In the genomic region with DNA sequence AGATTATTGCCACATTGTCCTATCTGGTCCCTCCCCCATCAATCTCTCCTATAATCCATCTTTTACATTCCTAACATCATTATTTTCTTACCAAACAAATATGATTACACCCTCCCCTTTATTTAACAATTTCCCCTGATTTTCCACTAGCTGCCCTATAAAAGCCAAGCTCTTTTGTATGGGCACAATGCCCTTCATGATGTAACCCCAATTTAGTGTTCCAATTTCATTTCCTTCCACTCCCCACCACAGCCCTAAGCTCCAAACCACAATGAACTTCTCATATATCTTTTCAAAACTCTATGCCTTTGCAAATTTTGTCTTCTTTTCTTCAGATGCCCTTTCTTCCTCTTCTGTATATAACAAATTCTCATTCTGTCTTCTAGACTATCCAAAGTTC, we compare ENCODE assay signal across 18 cellular contexts. TPM values are rescaled to one million over a fixed set of nuclear protein-coding genes. Genes with fewer than 3 reads are reported as not detected.
A peak's percentile ranks its signal among the peaks of the same experiment; 100 is the strongest.
DNase-seq lines count a peak whose midpoint lies in the region; ATAC-seq and TF ChIP-seq lines count a peak whose summit lies in the region.
"Had no signal": no experiment of that assay in that cellular context is flagged by ENCODE, and none has a peak within 500 bp of the region (broad histone marks: within the 10 kb centered on the region; RNA-seq: fewer than 3 reads in every experiment).

No MANE protein-coding gene starts in this region.

- no peak overlapping the region for H3K4me3 ChIP-seq in fibroblast of the aortic adventitia (ENCODE audit: low read depth, low read length)
- no peak overlapping the region for H3K4me3 ChIP-seq in right cardiac atrium (ENCODE audit: low read length)
- H3K4me3 ChIP-seq: gastrocnemius medialis, neural progenitor cell had no signal

- H3K27me3 ChIP-seq in right cardiac atrium (ENCODE audit: control insufficient read depth, insufficient read depth) = no peaks in the 10 kb centered on the region
- H3K27me3 ChIP-seq: gastrocnemius medialis, neural progenitor cell had no signal

- no peaks in the 10 kb centered on the region for H3K9me3 ChIP-seq in right cardiac atrium (ENCODE audit: control insufficient read depth, low read length)
- H3K9me3 ChIP-seq: Caco-2, gastrocnemius medialis had no signal

- TF ChIP-seq CTCF in fibroblast of the aortic adventitia (IDR thresholded peaks at IDR 0.05; ENCODE audit: insufficient read depth, low read length) = no peak

- H3K27ac ChIP-seq in right cardiac atrium (ENCODE audit: low read length) = no peak overlapping the region
- H3K27ac ChIP-seq: gastrocnemius medialis, neural progenitor cell had no signal

- no peaks in the 10 kb centered on the region for H3K4me1 ChIP-seq in right cardiac atrium (ENCODE audit: control insufficient read depth, insufficient read depth, low read length)
- H3K4me1 ChIP-seq: Caco-2, gastrocnemius medialis had no signal

- intact Hi-C loops in right cardiac atrium (cut with DNase I) = no loop called here

- DNase-seq in CD1c-positive myeloid dendritic cell (ENCODE audit: extremely low spot score) (peak; percentile 14), HT1080 (ENCODE audit: low read depth) (peak; percentile 3), OCI-M1 (lab: John Stamatoyannopoulos, UW) (peak; percentile 15), fibroblast of the aortic adventitia (ENCODE audit: low read depth) (peak; percentile 10), right cardiac atrium (no peak)
- DNase-seq in stimulated activated naive CD4-positive, alpha-beta T cell (lab: John Stamatoyannopoulos, UW) = no peak
- DNase-seq: activated CD4-positive, CD25-positive, alpha-beta regulatory T cell; activated T-cell treated with anti-CD3 and anti-CD28 coated beads, Interleukin-2, amount 50 U/mL, for 72 hours; Caco-2; cortex of kidney; gastrocnemius medialis; NCI-H1694; NCI-H226; NK-92 treated with Interleukin-12 subunit alpha and Interleukin-12 subunit beta, amount 100 ng/mL, for 24 hours had no signal

- no peak for ATAC-seq in right cardiac atrium
- ATAC-seq in HG03520 (IDR thresholded peaks at IDR 0.05; ENCODE audit: unreplicated experiment) = no peak
- ATAC-seq in HG02938 (IDR thresholded peaks at IDR 0.05; ENCODE audit: unreplicated experiment) = no peak
- ATAC-seq: activated T-cell treated with anti-CD3 and anti-CD28 coated beads, Interleukin-2, amount 50 U/mL, for 72 hours; gastrocnemius medialis; stimulated activated memory B cell treated with anti-CD40 and anti-IgM and Interleukin-4, amounts not matched to agents 10 μg/mL and 1 μg/mL and 100 μg/mL, for 72 hours had no signal

RNA-seq across cellular contexts. Expression of a gene that starts 39.5 kb away (rescaled TPM):
- 7.9 and 12.0 TPM in 2 replicates for total RNA-seq in HT1080 (2014; rRNA removed; shearing (Covaris generic))
- 4.7 and 7.8 TPM in 2 replicates for polyA plus RNA-seq in HT1080 (2015; cell fraction: cytosol; rRNA removed)
- polyA plus RNA-seq in HT1080 (2015; cell fraction: nucleus; rRNA removed) = 13.0 and 13.4 TPM in 2 replicates
- 41.6 and 67.6 TPM in 2 replicates for total RNA-seq in fibroblast of the aortic adventitia (ENCODE audit: low replicate concordance)
- 10 to 100 TPM in 1 of 4 donors, 1 to 10 TPM in 3; 7.5 to 10.7 (median 9.0) TPM for total RNA-seq in right cardiac atrium
- polyA plus RNA-seq in right cardiac atrium = 2.8 TPM

Comparison
In these comparisons a context has a peak if more than half of its experiments do, and no peak if none do; other contexts are left out.
1. DNase-seq: peak in CD1c-positive myeloid dendritic cell (single experiment), HT1080 (single experiment), OCI-M1 (single experiment) and fibroblast of the aortic adventitia (single experiment); none in right cardiac atrium (0 of 3) and stimulated activated naive CD4-positive, alpha-beta T cell (0 of 6).